Comparison of ENCODE assay signal across 21 cellular contexts in genomic region chr7:38248069-38248567, GRCh38.
"Had no signal": no experiment of that assay in that cellular context is flagged by ENCODE, and none has a peak within 500 bp of the region (broad histone marks: within the 10 kb centered on the region; RNA-seq: fewer than 3 reads in every experiment).

No MANE protein-coding gene starts in this region.

- H3K79me2 ChIP-seq: hepatocyte had no signal

- H3K4me3 ChIP-seq: cardiac muscle cell, hepatocyte, mucosa of descending colon, smooth muscle cell, suprapubic skin, transverse colon, uterus had no signal

- ATAC-seq: left cardiac atrium, mucosa of descending colon, sciatic nerve had no signal

- H3K4me2 ChIP-seq: hepatocyte, smooth muscle cell had no signal

- H2AFZ ChIP-seq: hepatocyte had no signal

- DNase-seq: activated CD4-positive, alpha-beta T cell treated with anti-CD3 and anti-CD28 coated beads, Interleukin-2, amount 10 ng/mL, durations not matched to agents 24 days and 14 days; activated CD4-positive, CD25-positive, alpha-beta regulatory T cell; activated effector memory CD4-positive, alpha-beta T cell treated with anti-CD3 and anti-CD28 coated beads, Interleukin-2, amount 50 U/mL, for 16 hours; activated naive CD4-positive, alpha-beta T cell treated with anti-CD3 and anti-CD28 coated beads, Interleukin-2, amount 50 U/mL, for 16 hours; activated T-cell treated with anti-CD3 and anti-CD28 coated beads, Interleukin-2, amount 50 U/mL, for 4 hours; amniotic stem cell; left cardiac atrium; mesenchymal stem cell; mucosa of descending colon; naive B cell; stimulated activated CD8-positive, alpha-beta memory T cell treated with anti-CD3 and anti-CD28 coated beads, Interleukin-4, amount 100 ng/mL, for 48 hours; stimulated activated naive CD4-positive, alpha-beta T cell treated with Interleukin-2 at 50 U/mL for 16 hours; SW 1271; T-helper 9 cell; transverse colon; uterus had no signal

- H3K27ac Mint-ChIP-seq: activated CD4-positive, alpha-beta T cell treated with anti-CD3 and anti-CD28 coated beads, Interleukin-2, amount 10 ng/mL, durations not matched to agents 24 days and 14 days; naive B cell had no signal

- H3K36me3 ChIP-seq: cardiac muscle cell, suprapubic skin, transverse colon, uterus had no signal

- H3K4me1 ChIP-seq: suprapubic skin, transverse colon, uterus had no signal

- H3K36me3 Mint-ChIP-seq: naive B cell had no signal

- H3K9me3 ChIP-seq: mucosa of descending colon, suprapubic skin, transverse colon, uterus had no signal

- H3K27me3 ChIP-seq: cardiac muscle cell, hepatocyte, suprapubic skin, transverse colon, uterus had no signal

- H3K9me3 Mint-ChIP-seq: activated CD4-positive, alpha-beta T cell treated with anti-CD3 and anti-CD28 coated beads, Interleukin-2, amount 10 ng/mL, durations not matched to agents 24 days and 14 days; activated T-cell treated with anti-CD3 and anti-CD28 coated beads, Interleukin-2, amount 50 U/mL, for 4 hours; naive B cell had no signal

- H3K27ac ChIP-seq: cardiac muscle cell, hepatocyte, suprapubic skin, transverse colon, uterus had no signal

- H3K4me3 Mint-ChIP-seq: activated CD4-positive, alpha-beta T cell treated with anti-CD3 and anti-CD28 coated beads, Interleukin-2, amount 10 ng/mL, durations not matched to agents 24 days and 14 days; activated T-cell treated with anti-CD3 and anti-CD28 coated beads, Interleukin-2, amount 50 U/mL, for 4 hours; naive B cell had no signal

- H3K4me1 Mint-ChIP-seq: naive B cell had no signal
